In genomic region chr10:11742779-11743298, GRCh38 we compare ENCODE assay signal across 8 cellular contexts. TPM values are rescaled to one million over a fixed set of nuclear protein-coding genes. Genes with fewer than 3 reads are reported as not detected.
DNase-seq lines count a peak whose midpoint lies in the region; ATAC-seq, FAIRE-seq and TF ChIP-seq lines count a peak whose summit lies in the region.

No MANE protein-coding gene starts in this region.

- H3K27me3 Mint-ChIP-seq in activated B cell treated with CpG ODN at 0.5 μM for 24 hours = no peaks in the 10 kb centered on the region
- peaks cover 49% of the 10 kb centered on the region for H3K27me3 Mint-ChIP-seq in activated CD8-positive, alpha-beta memory T cell treated with anti-CD3 and anti-CD28 coated beads, Interleukin-2, amount 10 ng/mL, durations not matched to agents 7 days and 5 days

- POLR2A ChIA-PET in activated B cell treated with CpG ODN at 0.5 μM for 24 hours (lab: Charles Lee) = no interaction called here

- H3K27me3 ChIP-seq in right cardiac atrium (ENCODE audit: control insufficient read depth, insufficient read depth) (no peaks in the 10 kb centered on the region), small intestine (ENCODE audit: control insufficient read depth in 2 of 2, insufficient read depth in 2 of 2, low read length in 2 of 2) (no peaks in the 10 kb centered on the region)
- H3K27me3 ChIP-seq in effector memory CD4-positive, alpha-beta T cell (replicated peaks; ENCODE audit: control insufficient read depth, insufficient read depth, low read length, poor library complexity, severe bottlenecking) = no peaks in the 10 kb centered on the region

- H3K4me1 ChIP-seq in right cardiac atrium (ENCODE audit: control insufficient read depth, insufficient read depth, low read length) (peaks cover 7% of the 10 kb centered on the region), small intestine (ENCODE audit: control insufficient read depth in 2 of 2, insufficient read depth in 1 of 2, low read depth in 1 of 2, low read length in 1 of 2) (no peaks in the 10 kb centered on the region)
- H3K4me1 ChIP-seq in effector memory CD4-positive, alpha-beta T cell (ENCODE audit: control insufficient read depth, insufficient read depth, low read length, poor library complexity, severe bottlenecking) = peaks cover 6% of the 10 kb centered on the region

- CTCF ChIA-PET in activated B cell treated with CpG ODN at 0.5 μM for 24 hours (lab: Charles Lee) = interaction anchor here (1.2 kb wide), 1 partner anchor 15 kb away, joined by 3 read pairs; no protein-coding TSS in a partner anchor
- CTCF ChIA-PET in activated CD8-positive, alpha-beta memory T cell treated with anti-CD3 and anti-CD28 coated beads, Interleukin-2, amount 10 ng/mL, durations not matched to agents 7 days and 5 days (lab: Charles Lee) = interaction anchor here (1.0 kb wide), 2 partner anchors 15 to 228 kb away, joined by 3 read pairs; no protein-coding TSS in a partner anchor

- ATAC-seq in GM21515 (IDR thresholded peaks at IDR 0.05; ENCODE audit: unreplicated experiment) (peak; percentile 10), activated B cell treated with CpG ODN at 0.5 μM for 24 hours (ENCODE audit: low read depth) (no peak), right cardiac atrium (peak; percentile 74 to 82)
- no peak for ATAC-seq in activated CD8-positive, alpha-beta memory T cell treated with anti-CD3 and anti-CD28 coated beads, Interleukin-2, amount 10 ng/mL, durations not matched to agents 7 days and 5 days

- H3K27ac ChIP-seq in right cardiac atrium (ENCODE audit: low read length) (peak overlapping the region; percentile 96), small intestine (ENCODE audit: low read depth in 1 of 2, low read length in 1 of 2) (peak overlapping the region in 1 of 2 donors; percentile 87)
- H3K27ac ChIP-seq in effector memory CD4-positive, alpha-beta T cell (ENCODE audit: insufficient read depth, low read length, poor library complexity, severe bottlenecking) = no peak overlapping the region

- intact Hi-C loops in activated B cell treated with CpG ODN at 0.5 μM for 24 hours (cut with micrococcal nuclease) (loop anchor here (1.0 kb wide), 1 partner anchor 228 kb away; no protein-coding TSS in a partner anchor), right cardiac atrium (cut with DNase I) (no loop called here)

- DNase-seq in activated B cell treated with CpG ODN at 0.5 μM for 24 hours (peak; percentile 26), right cardiac atrium (peak; percentile 66 to 89 (median 87)), small intestine (peak; percentile 12), NCI-H146 (lab: John Stamatoyannopoulos, UW) (no peak), putamen (ENCODE audit: low spot score) (no peak)
- no peak for DNase-seq in activated CD8-positive, alpha-beta memory T cell treated with anti-CD3 and anti-CD28 coated beads, Interleukin-2, amount 10 ng/mL, durations not matched to agents 7 days and 5 days
- DNase-seq in effector memory CD4-positive, alpha-beta T cell = no peak

- no peaks in the 10 kb centered on the region for H3K9me3 Mint-ChIP-seq in activated B cell treated with CpG ODN at 0.5 μM for 24 hours
- H3K9me3 Mint-ChIP-seq in activated CD8-positive, alpha-beta memory T cell treated with anti-CD3 and anti-CD28 coated beads, Interleukin-2, amount 10 ng/mL, durations not matched to agents 7 days and 5 days (ENCODE audit: low read depth) = no peaks in the 10 kb centered on the region

- no peaks in the 10 kb centered on the region for H3K36me3 ChIP-seq in small intestine (ENCODE audit: control insufficient read depth in 2 of 2, insufficient read depth in 2 of 2, low read length in 2 of 2)
- H3K36me3 ChIP-seq in effector memory CD4-positive, alpha-beta T cell (ENCODE audit: control insufficient read depth, insufficient read depth, low read length) = no peaks in the 10 kb centered on the region

- no peak for TF ChIP-seq CTCF in activated B cell treated with CpG ODN at 0.5 μM for 24 hours (IDR thresholded peaks at IDR 0.05)

- H3K9me3 ChIP-seq in right cardiac atrium (ENCODE audit: control insufficient read depth, low read length) = no peaks in the 10 kb centered on the region
- H3K9me3 ChIP-seq in small intestine (ENCODE audit: control insufficient read depth, low read depth) = no peaks in the 10 kb centered on the region
- no peaks in the 10 kb centered on the region for H3K9me3 ChIP-seq in effector memory CD4-positive, alpha-beta T cell (ENCODE audit: control insufficient read depth, low read length)

- peak overlapping the region; percentile 68 for H3K4me3 Mint-ChIP-seq in activated B cell treated with CpG ODN at 0.5 μM for 24 hours
- no peak overlapping the region for H3K4me3 Mint-ChIP-seq in activated CD8-positive, alpha-beta memory T cell treated with anti-CD3 and anti-CD28 coated beads, Interleukin-2, amount 10 ng/mL, durations not matched to agents 7 days and 5 days

- peak overlapping the region; percentile 66 for H3K4me3 ChIP-seq in right cardiac atrium (ENCODE audit: low read length)
- H3K4me3 ChIP-seq in small intestine (ENCODE audit: low read depth in 1 of 2, low read length in 2 of 2) = peak overlapping the region; percentile 44 to 49
- no peak overlapping the region for H3K4me3 ChIP-seq in effector memory CD4-positive, alpha-beta T cell (ENCODE audit: insufficient read depth, low read depth, low read length, poor library complexity, severe bottlenecking)

- no peak for FAIRE-seq in small intestine (lab: Jason Lieb, UNC)

- WGBS in right cardiac atrium = 30% methylated on average over 31 of the region's 31 CpGs
- 23 to 58% (median 41%) methylated on average over 22 to 31 of the region's 31 CpGs for WGBS in small intestine, 3 donors

- H3K27ac Mint-ChIP-seq in activated B cell treated with CpG ODN at 0.5 μM for 24 hours = no peak overlapping the region
- H3K27ac Mint-ChIP-seq in activated CD8-positive, alpha-beta memory T cell treated with anti-CD3 and anti-CD28 coated beads, Interleukin-2, amount 10 ng/mL, durations not matched to agents 7 days and 5 days = no peak overlapping the region

- no peaks in the 10 kb centered on the region for H3K36me3 Mint-ChIP-seq in activated B cell treated with CpG ODN at 0.5 μM for 24 hours (ENCODE audit: low read depth)
- no peaks in the 10 kb centered on the region for H3K36me3 Mint-ChIP-seq in activated CD8-positive, alpha-beta memory T cell treated with anti-CD3 and anti-CD28 coated beads, Interleukin-2, amount 10 ng/mL, durations not matched to agents 7 days and 5 days

- peaks cover 16% of the 10 kb centered on the region for H3K4me1 Mint-ChIP-seq in activated B cell treated with CpG ODN at 0.5 μM for 24 hours
- peaks cover 1% of the 10 kb centered on the region for H3K4me1 Mint-ChIP-seq in activated CD8-positive, alpha-beta memory T cell treated with anti-CD3 and anti-CD28 coated beads, Interleukin-2, amount 10 ng/mL, durations not matched to agents 7 days and 5 days

RNA-seq across cellular contexts. Expression of gene ECHDC3, which starts 0.7 kb away (rescaled TPM):
- total RNA-seq in activated B cell treated with CpG ODN at 0.5 μM for 24 hours (10.1 and 12.5 TPM in 2 replicates), right cardiac atrium (10 to 100 TPM; 67.1 to 74.9 (median 70.6) TPM)
- polyA plus RNA-seq in right cardiac atrium (62.3 TPM), small intestine (10 to 100 TPM in 2 of 3 donors, 1 to 10 TPM in 1; 3.8 to 25.8 (median 13.2) TPM)
- under 1 TPM in 1 of 2 experiments, not detected in 1; 0.16 TPM for total RNA-seq in activated CD8-positive, alpha-beta memory T cell treated with anti-CD3 and anti-CD28 coated beads, Interleukin-2, amount 10 ng/mL, durations not matched to agents 7 days and 5 days

Comparison
In these comparisons a context has a peak if more than half of its experiments do, and no peak if none do; other contexts are left out.
1. ATAC-seq: peak in GM21515 (single experiment) and right cardiac atrium (2 of 2); none in activated B cell treated with CpG ODN at 0.5 μM for 24 hours (single experiment) and activated CD8-positive, alpha-beta memory T cell treated with anti-CD3 and anti-CD28 coated beads, Interleukin-2, amount 10 ng/mL, durations not matched to agents 7 days and 5 days (single experiment).
2. DNase-seq: peak in activated B cell treated with CpG ODN at 0.5 μM for 24 hours (single experiment), right cardiac atrium (3 of 3) and small intestine (single experiment); none in NCI-H146 (single experiment), activated CD8-positive, alpha-beta memory T cell treated with anti-CD3 and anti-CD28 coated beads, Interleukin-2, amount 10 ng/mL, durations not matched to agents 7 days and 5 days (single experiment), putamen (single experiment) and effector memory CD4-positive, alpha-beta T cell (0 of 3).